8 cellular contexts compared by ENCODE assay signal in genomic region chr6:124755321-124755720, GRCh38.
"Had no signal": no experiment of that assay in that cellular context is flagged by ENCODE, and none has a peak within 500 bp of the region (broad histone marks: within the 10 kb centered on the region; RNA-seq: fewer than 3 reads in every experiment).

No MANE protein-coding gene starts in this region.

- H3K4me3 ChIP-seq: GM12878 had no signal

- FAIRE-seq: G401.6, GM12878, GM12891, GM12892, GM18507, GM19239 had no signal

- DNase-seq: GDM1, GF-D8 had no signal

- ATAC-seq: GM12878 had no signal
